8 cellular contexts compared by ENCODE assay signal in the genomic region with DNA sequence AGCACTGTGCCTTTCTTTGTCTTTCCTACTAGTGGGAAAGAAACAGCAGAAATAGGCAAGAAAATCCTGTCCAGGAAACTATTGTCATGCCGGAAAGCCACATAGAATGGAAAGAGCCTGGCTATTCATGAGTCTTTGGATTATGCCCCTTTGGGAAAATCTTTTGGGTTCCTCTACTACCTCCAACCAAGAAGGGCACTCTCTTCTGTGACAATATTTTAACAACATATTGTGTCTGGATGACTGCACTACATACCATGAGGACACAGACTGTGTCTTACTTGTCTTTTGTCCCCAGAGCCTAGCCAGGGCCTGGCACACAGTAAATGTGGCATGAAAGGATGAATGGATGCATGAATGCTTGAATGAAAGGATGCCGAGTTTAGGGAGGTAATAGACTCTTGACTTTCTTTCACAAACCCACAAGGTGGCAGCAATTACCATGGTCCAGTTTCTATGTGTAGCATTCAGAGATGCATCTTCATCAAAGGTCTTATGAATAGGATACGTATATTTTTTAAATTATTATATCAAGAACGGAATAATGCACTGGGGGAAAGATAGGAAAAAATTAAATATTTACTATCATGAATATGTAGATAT. TPM values are rescaled to one million over a fixed set of nuclear protein-coding genes. Genes with fewer than 3 reads are reported as not detected.
DNase-seq lines count a peak whose midpoint lies in the region; ATAC-seq, FAIRE-seq and TF ChIP-seq lines count a peak whose summit lies in the region.

No MANE protein-coding gene starts in this region.

- intact Hi-C loops in pancreas (cut with DNase I), result loop anchor here in 2 of 3 donors (10.0 kb wide), 2 partner anchors 228 to 238 kb away; no protein-coding TSS in a partner anchor

- 13 to 19% methylated on average over 4 of the region's 4 CpGs for WGBS in pancreas, 2 donors

- H3K27me3 ChIP-seq in pancreas, result no peaks in the 10 kb centered on the region

- no peaks in the 10 kb centered on the region for H3K9me3 ChIP-seq in pancreas

- ATAC-seq in HG02678 (IDR thresholded peaks at IDR 0.05; ENCODE audit: unreplicated experiment) (peak; percentile 53), pancreas (peak; percentile 80 to 94 (median 92))

- peak; percentile 85 for FAIRE-seq in pancreas (lab: Jason Lieb, UNC)

- peak in 2 of 3 donors; percentile 3 to 17 for DNase-seq in stimulated activated CD4-positive, alpha-beta T cell treated with anti-CD3 and anti-CD28 coated beads, Interleukin-12 subunit alpha, Interleukin-12 subunit beta, amount 100 ng/mL, for 48 hours (ENCODE audit: low read depth in 2 of 3, low spot score in 1 of 3)
- no peak for DNase-seq in stimulated activated CD4-positive, alpha-beta T cell treated with anti-CD3 and anti-CD28 coated beads, Interleukin-4, amount 100 ng/mL, for 4 hours
- peak; percentile 48 for DNase-seq in NCI-H2171 (lab: John Stamatoyannopoulos, UW)
- DNase-seq in activated CD4-positive, alpha-beta T cell treated with anti-CD3 and anti-CD28 coated beads for 4 hours, result peak; percentile 8 to 26
- DNase-seq in foreskin fibroblast, result peak; percentile 30 to 67
- peak in 2 of 6 donors; percentile 19 to 30 for DNase-seq in pancreas
- no peak for DNase-seq in activated CD4-positive, CD25-positive, alpha-beta regulatory T cell (lab: John Stamatoyannopoulos, UW)

- peaks cover 0 to 7% (median 0%) of the 10 kb centered on the region in 3 donors for H3K4me1 ChIP-seq in pancreas

- H3K4me3 ChIP-seq in foreskin fibroblast (ENCODE audit: low read depth in 1 of 2, low read length in 2 of 2) (no peak overlapping the region), pancreas (no peak overlapping the region)

- no peak overlapping the region for H3K27ac ChIP-seq in pancreas

- no peaks in the 10 kb centered on the region for H3K36me3 ChIP-seq in pancreas

- TF ChIP-seq CTCF in foreskin fibroblast (IDR thresholded peaks at IDR 0.05; ENCODE audit: low read depth, low read length) (peak; percentile 48), pancreas (IDR thresholded peaks at IDR 0.05) (peak in 3 of 4 donors; percentile 25 to 53 (median 26))

RNA-seq across cellular contexts. Expression of a gene that starts 30.3 kb away (rescaled TPM):
- 1 to 10 TPM in 5 of 6 donors, under 1 TPM in 1; 0.75 to 2.8 (median 1.8) TPM for total RNA-seq in pancreas
- 1 to 10 TPM; 4.1 to 5.8 TPM for polyA plus RNA-seq in pancreas

RNA-seq across cellular contexts. Expression of a gene that starts 48.7 kb away (rescaled TPM):
- 10 to 100 TPM in 1 of 6 donors, 1 to 10 TPM in 5; 5.5 to 12.3 (median 7.1) TPM for total RNA-seq in pancreas
- 1 to 10 TPM; 2.3 to 3.5 TPM for polyA plus RNA-seq in pancreas

Comparison
In these comparisons a context has a peak if more than half of its experiments do, and no peak if none do; other contexts are left out.
1. DNase-seq: peak in stimulated activated CD4-positive, alpha-beta T cell treated with anti-CD3 and anti-CD28 coated beads, Interleukin-12 subunit alpha, Interleukin-12 subunit beta, amount 100 ng/mL, for 48 hours (2 of 3), NCI-H2171 (single experiment), activated CD4-positive, alpha-beta T cell treated with anti-CD3 and anti-CD28 coated beads for 4 hours (2 of 2) and foreskin fibroblast (2 of 2); none in stimulated activated CD4-positive, alpha-beta T cell treated with anti-CD3 and anti-CD28 coated beads, Interleukin-4, amount 100 ng/mL, for 4 hours (0 of 2) and activated CD4-positive, CD25-positive, alpha-beta regulatory T cell (0 of 4).